1 cellular context compared by ENCODE assay signal in the genomic region with DNA sequence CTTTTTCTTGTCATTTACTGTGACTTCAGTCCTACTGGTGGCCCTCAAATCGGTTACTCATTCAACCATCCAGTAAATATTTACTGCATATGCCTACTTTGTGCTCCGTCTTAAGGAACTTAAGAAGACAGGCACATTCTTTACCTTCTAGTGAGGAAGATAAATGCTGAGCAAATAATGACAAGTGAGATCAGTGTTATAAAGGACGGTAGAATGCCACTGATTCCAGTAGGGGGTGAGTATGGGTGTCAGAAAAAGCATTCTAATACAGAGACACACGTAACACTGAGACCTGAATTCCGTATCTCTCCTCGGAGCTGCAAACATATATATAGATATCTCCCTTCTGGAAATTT.
TF ChIP-seq lines count a peak whose summit lies in the region.

No MANE protein-coding gene starts in this region.

TF ChIP-seq in SK-N-SH, 30 proteins besides CTCF, POLR2A, EP300 and RAD21 (continued from another document):
- TF ChIP-seq MEF2A (IDR thresholded peaks at IDR 0.05; ENCODE audit: borderline replicate concordance, low read depth) (no peak), CHD2 (IDR thresholded peaks at IDR 0.05; ENCODE audit: low read length, partially characterized antibody) (no peak), FOXJ3 (CRISPR knock-in tag; IDR thresholded peaks at IDR 0.05) (no peak), ELF1 (IDR thresholded peaks at IDR 0.05) (no peak), JUND (IDR thresholded peaks at IDR 0.05) (no peak), RCOR1 (IDR thresholded peaks at IDR 0.05; ENCODE audit: low read length) (no peak), TEAD4 (IDR thresholded peaks at IDR 0.05; ENCODE audit: borderline replicate concordance, insufficient read depth) (no peak)
